In genomic region chrX:96764864-96765263, GRCh38 we compare ENCODE assay signal across 14 cellular contexts.
DNase-seq lines count a peak whose midpoint lies in the region; ATAC-seq lines count a peak whose summit lies in the region.
"Had no signal": no experiment of that assay in that cellular context is flagged by ENCODE, and none has a peak within 500 bp of the region (broad histone marks: within the 10 kb centered on the region; RNA-seq: fewer than 3 reads in every experiment).

No MANE protein-coding gene starts in this region.

- peaks cover 5 to 12% (median 11%) of the 10 kb centered on the region in 4 donors for H3K4me1 Mint-ChIP-seq in naive thymus-derived CD8-positive, alpha-beta T cell

- POLR2A ChIA-PET in naive thymus-derived CD8-positive, alpha-beta T cell (lab: Charles Lee): no interaction called here

- H3K27me3 Mint-ChIP-seq in naive thymus-derived CD8-positive, alpha-beta T cell: no peaks in the 10 kb centered on the region
- H3K27me3 Mint-ChIP-seq: activated naive CD8-positive, alpha-beta T cell treated with anti-CD3 and anti-CD28 coated beads for 36 hours; IgD-negative memory B cell had no signal

- no peaks in the 10 kb centered on the region for H3K9me3 Mint-ChIP-seq in naive thymus-derived CD8-positive, alpha-beta T cell
- H3K9me3 Mint-ChIP-seq: activated naive CD8-positive, alpha-beta T cell treated with anti-CD3 and anti-CD28 coated beads for 36 hours; IgD-negative memory B cell; natural killer cell had no signal

- H3K36me3 Mint-ChIP-seq in naive thymus-derived CD8-positive, alpha-beta T cell: peaks cover 0 to 2% (median 0%) of the 10 kb centered on the region in 3 donors
- H3K36me3 Mint-ChIP-seq: activated naive CD8-positive, alpha-beta T cell treated with anti-CD3 and anti-CD28 coated beads for 36 hours; IgD-negative memory B cell; natural killer cell had no signal

- ATAC-seq in GM18498 (IDR thresholded peaks at IDR 0.05; ENCODE audit: unreplicated experiment) (peak; percentile 80), GM19397 (IDR thresholded peaks at IDR 0.05; ENCODE audit: unreplicated experiment) (peak; percentile 58), HG02759 (IDR thresholded peaks at IDR 0.05; ENCODE audit: unreplicated experiment) (peak; percentile 76), HG03520 (IDR thresholded peaks at IDR 0.05; ENCODE audit: unreplicated experiment) (peak; percentile 65), GM18519 (IDR thresholded peaks at IDR 0.05; ENCODE audit: low FRiP score, unreplicated experiment) (no peak)
- no peak for ATAC-seq in naive thymus-derived CD8-positive, alpha-beta T cell
- ATAC-seq: left cardiac atrium had no signal

- peak overlapping the region in 1 of 10 donors; percentile 31 for H3K27ac Mint-ChIP-seq in naive thymus-derived CD8-positive, alpha-beta T cell
- H3K27ac Mint-ChIP-seq: activated naive CD8-positive, alpha-beta T cell treated with anti-CD3 and anti-CD28 coated beads for 36 hours; IgD-negative memory B cell had no signal

- H3K4me3 Mint-ChIP-seq in naive thymus-derived CD8-positive, alpha-beta T cell: no peak overlapping the region
- H3K4me3 Mint-ChIP-seq: activated naive CD8-positive, alpha-beta T cell treated with anti-CD3 and anti-CD28 coated beads for 36 hours; IgD-negative memory B cell; natural killer cell had no signal

- no peak for DNase-seq in naive thymus-derived CD8-positive, alpha-beta T cell
- no peak for DNase-seq in HT-29 (ENCODE audit: low spot score)
- DNase-seq in activated effector memory CD4-positive, alpha-beta T cell treated with anti-CD3 and anti-CD28 coated beads, Interleukin-2, amount 50 U/mL, for 16 hours: no peak
- DNase-seq: activated naive CD8-positive, alpha-beta T cell treated with anti-CD3 and anti-CD28 coated beads for 36 hours; Calu3; central memory CD4-positive, alpha-beta T cell; left cardiac atrium; natural killer cell had no signal

Comparison
In these comparisons a context has a peak if more than half of its experiments do, and no peak if none do; other contexts are left out.
1. ATAC-seq: peak in GM18498 (single experiment), GM19397 (single experiment), HG02759 (single experiment) and HG03520 (single experiment); none in naive thymus-derived CD8-positive, alpha-beta T cell (0 of 2) and GM18519 (single experiment).